1 cellular context compared by ENCODE assay signal in the genomic region with DNA sequence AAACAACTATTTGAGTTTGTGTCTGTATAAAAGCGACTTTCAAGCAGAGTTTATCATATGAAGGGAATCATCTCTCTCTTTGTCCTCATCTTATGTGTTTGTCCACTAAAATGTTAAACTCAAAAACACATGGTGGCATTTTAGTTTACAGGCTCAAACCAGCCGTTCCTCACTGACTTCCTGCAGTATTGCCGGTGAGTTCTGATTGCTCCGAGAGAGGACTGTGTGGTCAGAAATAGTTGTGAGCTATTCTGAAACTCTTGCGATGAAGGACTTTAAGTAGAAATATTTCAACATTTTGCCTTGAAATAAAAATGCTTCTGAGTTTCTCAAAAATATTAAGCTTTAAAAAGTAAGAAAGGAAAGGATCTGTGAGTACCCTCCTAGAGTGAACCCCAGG.
TF ChIP-seq lines count a peak whose summit lies in the region.

No MANE protein-coding gene starts in this region.

TF ChIP-seq in HepG2, 621 proteins besides CTCF, POLR2A, EP300 and RAD21 (continued from another document):
- TF ChIP-seq, protein P1, sequence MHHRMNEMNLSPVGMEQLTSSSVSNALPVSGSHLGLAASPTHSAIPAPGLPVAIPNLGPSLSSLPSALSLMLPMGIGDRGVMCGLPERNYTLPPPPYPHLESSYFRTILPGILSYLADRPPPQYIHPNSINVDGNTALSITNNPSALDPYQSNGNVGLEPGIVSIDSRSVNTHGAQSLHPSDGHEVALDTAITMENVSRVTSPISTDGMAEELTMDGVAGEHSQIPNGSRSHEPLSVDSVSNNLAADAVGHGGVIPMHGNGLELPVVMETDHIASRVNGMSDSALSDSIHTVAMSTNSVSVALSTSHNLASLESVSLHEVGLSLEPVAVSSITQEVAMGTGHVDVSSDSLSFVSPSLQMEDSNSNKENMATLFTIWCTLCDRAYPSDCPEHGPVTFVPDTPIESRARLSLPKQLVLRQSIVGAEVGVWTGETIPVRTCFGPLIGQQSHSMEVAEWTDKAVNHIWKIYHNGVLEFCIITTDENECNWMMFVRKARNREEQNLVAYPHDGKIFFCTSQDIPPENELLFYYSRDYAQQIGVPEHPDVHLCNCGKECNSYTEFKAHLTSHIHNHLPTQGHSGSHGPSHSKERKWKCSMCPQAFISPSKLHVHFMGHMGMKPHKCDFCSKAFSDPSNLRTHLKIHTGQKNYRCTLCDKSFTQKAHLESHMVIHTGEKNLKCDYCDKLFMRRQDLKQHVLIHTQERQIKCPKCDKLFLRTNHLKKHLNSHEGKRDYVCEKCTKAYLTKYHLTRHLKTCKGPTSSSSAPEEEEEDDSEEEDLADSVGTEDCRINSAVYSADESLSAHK (CRISPR knock-in tag; IDR thresholded peaks at IDR 0.05; ENCODE audit: borderline replicate concordance): no peak
- TF ChIP-seq ZFP36L2 (CRISPR knock-in tag; IDR thresholded peaks at IDR 0.05): no peak
- TF ChIP-seq ZNF792 (CRISPR knock-in tag; IDR thresholded peaks at IDR 0.05): no peak
- TF ChIP-seq ZKSCAN1 (IDR thresholded peaks at IDR 0.05; ENCODE audit: low read length): no peak
- no peak for TF ChIP-seq PCBP1 (IDR thresholded peaks at IDR 0.05; ENCODE audit: borderline replicate concordance, low read depth, low read length)
- TF ChIP-seq, protein P2, sequence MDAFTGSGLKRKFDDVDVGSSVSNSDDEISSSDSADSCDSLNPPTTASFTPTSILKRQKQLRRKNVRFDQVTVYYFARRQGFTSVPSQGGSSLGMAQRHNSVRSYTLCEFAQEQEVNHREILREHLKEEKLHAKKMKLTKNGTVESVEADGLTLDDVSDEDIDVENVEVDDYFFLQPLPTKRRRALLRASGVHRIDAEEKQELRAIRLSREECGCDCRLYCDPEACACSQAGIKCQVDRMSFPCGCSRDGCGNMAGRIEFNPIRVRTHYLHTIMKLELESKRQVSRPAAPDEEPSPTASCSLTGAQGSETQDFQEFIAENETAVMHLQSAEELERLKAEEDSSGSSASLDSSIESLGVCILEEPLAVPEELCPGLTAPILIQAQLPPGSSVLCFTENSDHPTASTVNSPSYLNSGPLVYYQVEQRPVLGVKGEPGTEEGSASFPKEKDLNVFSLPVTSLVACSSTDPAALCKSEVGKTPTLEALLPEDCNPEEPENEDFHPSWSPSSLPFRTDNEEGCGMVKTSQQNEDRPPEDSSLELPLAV (CRISPR knock-in tag; conservative IDR thresholded peaks at IDR 0.05; ENCODE audit: low read depth): no peak
